Comparison of ENCODE assay signal across 8 cellular contexts in genomic region chr20:53914861-53915458, GRCh38.
A peak's percentile ranks its signal among the peaks of the same experiment; 100 is the strongest.
DNase-seq lines count a peak whose midpoint lies in the region; ATAC-seq, FAIRE-seq and TF ChIP-seq lines count a peak whose summit lies in the region.

No MANE protein-coding gene starts in this region.

- no peaks in the 10 kb centered on the region for H3K79me2 ChIP-seq in keratinocyte (ENCODE audit: control insufficient read depth, insufficient read depth, low read length)

- CTCF ChIA-PET in activated CD8-positive, alpha-beta memory T cell treated with anti-CD3 and anti-CD28 coated beads, Interleukin-2, amount 10 ng/mL, durations not matched to agents 7 days and 5 days (lab: Charles Lee), result interaction anchor here (0.8 to 5.3 kb wide), 35 partner anchors 8 to 707 kb away, joined by 3 to 78 read pairs (median 8); no protein-coding TSS in a partner anchor

- H3K27ac Mint-ChIP-seq in activated CD8-positive, alpha-beta memory T cell treated with anti-CD3 and anti-CD28 coated beads, Interleukin-2, amount 10 ng/mL, durations not matched to agents 7 days and 5 days, result peak overlapping the region; percentile 92

- no peak for ATAC-seq in activated CD8-positive, alpha-beta memory T cell treated with anti-CD3 and anti-CD28 coated beads, Interleukin-2, amount 10 ng/mL, durations not matched to agents 7 days and 5 days

- TF ChIP-seq POLR2A in adrenal gland (IDR thresholded peaks at IDR 0.05), result no peak

- in situ Hi-C loops in GM13976 (cut with MboI; ENCODE audit: low sequenced_read_pairs, unreplicated experiment), result no loop called here

- H3K9me1 ChIP-seq in keratinocyte (ENCODE audit: control insufficient read depth, extremely low read depth, insufficient read depth, low read length), result no peaks in the 10 kb centered on the region

- WGBS in adrenal gland, 4 donors, result 21 to 27% (median 23%) methylated on average over 8 of the region's 8 CpGs

- H3K4me3 ChIP-seq in adrenal gland (peak overlapping the region in 2 of 4 donors; percentile 76 to 92), keratinocyte (ENCODE audit: control insufficient read depth in 2 of 3, extremely low read depth in 1 of 3, insufficient read depth in 2 of 3, low read depth in 1 of 3, low read length in 3 of 3) (peak overlapping the region in 2 of 3 experiments; percentile 56 to 61), subcutaneous abdominal adipose tissue (ENCODE audit: low read depth in 1 of 5, low read length in 5 of 5) (peak overlapping the region; percentile 82 to 94 (median 85))

- H3K4me2 ChIP-seq in keratinocyte (ENCODE audit: control insufficient read depth, extremely low read depth, insufficient read depth, low read depth, low read length), result peak overlapping the region; percentile 83

- no peak for DNase-seq in activated CD8-positive, alpha-beta memory T cell treated with anti-CD3 and anti-CD28 coated beads, Interleukin-2, amount 10 ng/mL, durations not matched to agents 7 days and 5 days
- DNase-seq in activated CD8-positive, alpha-beta memory T cell treated with anti-CD3 and anti-CD28 coated beads for 24 hours, result no peak
- DNase-seq in adrenal gland (no peak), keratinocyte (ENCODE audit: low read depth, low spot score) (no peak), GM13976 (ENCODE audit: low spot score) (no peak), kidney tubule cell (ENCODE audit: low spot score) (no peak)
- DNase-seq in effector CD4-positive, alpha-beta T cell, result no peak

- H3K27me3 ChIP-seq in adrenal gland (no peaks in the 10 kb centered on the region), keratinocyte (ENCODE audit: control insufficient read depth, extremely low read depth, insufficient read depth, low read length) (no peaks in the 10 kb centered on the region), subcutaneous abdominal adipose tissue (ENCODE audit: control insufficient read depth in 5 of 5, insufficient read depth in 4 of 5, low read length in 5 of 5) (no peaks in the 10 kb centered on the region)

- no peak for FAIRE-seq in keratinocyte (lab: Jason Lieb, UNC)

- dilution Hi-C loops in keratinocyte (cut with MboI; ENCODE audit: extremely low pct_ligation_motif_present, low sequenced_read_pairs), result no loop called here

- peak overlapping the region; percentile 94 for H3K4me3 Mint-ChIP-seq in activated CD8-positive, alpha-beta memory T cell treated with anti-CD3 and anti-CD28 coated beads, Interleukin-2, amount 10 ng/mL, durations not matched to agents 7 days and 5 days

- no peaks in the 10 kb centered on the region for H3K9me3 Mint-ChIP-seq in activated CD8-positive, alpha-beta memory T cell treated with anti-CD3 and anti-CD28 coated beads, Interleukin-2, amount 10 ng/mL, durations not matched to agents 7 days and 5 days (ENCODE audit: low read depth)

- intact Hi-C loops in adrenal gland (cut with DNase I), result no loop called here

- no peak for TF ChIP-seq CTCF in adrenal gland (IDR thresholded peaks at IDR 0.05)
- no peak for TF ChIP-seq CTCF in keratinocyte (optimal IDR thresholded peaks at IDR 0.05 in 1 of 3, IDR thresholded peaks at IDR 0.05 in 1 of 3, conservative IDR thresholded peaks at IDR 0.05 in 1 of 3; ENCODE audit: extremely low read depth in 1 of 3, insufficient read depth in 2 of 3, low read length in 3 of 3)
- TF ChIP-seq CTCF in GM13976 (IDR thresholded peaks at IDR 0.05; ENCODE audit: borderline replicate concordance, control extremely low read depth, extremely low read depth, insufficient read depth, missing control alignments), result no peak

- H3K4me1 ChIP-seq in adrenal gland (replicated peaks in 1 of 2), result peaks cover 13 to 31% of the 10 kb centered on the region in 2 donors
- H3K4me1 ChIP-seq in keratinocyte (ENCODE audit: control insufficient read depth, extremely low read depth, insufficient read depth, low read length), result peaks cover 41% of the 10 kb centered on the region
- peaks cover 13 to 39% (median 36%) of the 10 kb centered on the region in 5 donors for H3K4me1 ChIP-seq in subcutaneous abdominal adipose tissue (ENCODE audit: control insufficient read depth in 5 of 5, insufficient read depth in 5 of 5, low read length in 5 of 5)

- H3K9ac ChIP-seq in keratinocyte (ENCODE audit: control insufficient read depth, extremely low read depth, insufficient read depth, low read length), result peak overlapping the region; percentile 77
- peak overlapping the region in 4 of 5 donors; percentile 78 to 87 (median 86) for H3K9ac ChIP-seq in subcutaneous abdominal adipose tissue (ENCODE audit: low read length in 5 of 5)

- H3K36me3 Mint-ChIP-seq in activated CD8-positive, alpha-beta memory T cell treated with anti-CD3 and anti-CD28 coated beads, Interleukin-2, amount 10 ng/mL, durations not matched to agents 7 days and 5 days, result peaks cover 1% of the 10 kb centered on the region

- no peaks in the 10 kb centered on the region for H3K27me3 Mint-ChIP-seq in activated CD8-positive, alpha-beta memory T cell treated with anti-CD3 and anti-CD28 coated beads, Interleukin-2, amount 10 ng/mL, durations not matched to agents 7 days and 5 days

- H2AFZ ChIP-seq in keratinocyte (ENCODE audit: control insufficient read depth, low read length), result peak overlapping the region; percentile 65

- no peaks in the 10 kb centered on the region for H3K9me3 ChIP-seq in adrenal gland (replicated peaks in 1 of 3)
- H3K9me3 ChIP-seq in keratinocyte (ENCODE audit: control insufficient read depth, low read depth, low read length), result no peaks in the 10 kb centered on the region
- no peaks in the 10 kb centered on the region for H3K9me3 ChIP-seq in subcutaneous abdominal adipose tissue (ENCODE audit: control insufficient read depth in 5 of 5, low read length in 5 of 5)

- no peaks in the 10 kb centered on the region for H3K36me3 ChIP-seq in adrenal gland (replicated peaks in 1 of 2)
- H3K36me3 ChIP-seq in keratinocyte (ENCODE audit: control insufficient read depth in 2 of 2, extremely low read depth in 1 of 2, insufficient read depth in 2 of 2, low read length in 2 of 2), result no peaks in the 10 kb centered on the region
- no peaks in the 10 kb centered on the region for H3K36me3 ChIP-seq in subcutaneous abdominal adipose tissue (ENCODE audit: control insufficient read depth in 5 of 5, insufficient read depth in 5 of 5, low read length in 5 of 5)

- H3K4me1 Mint-ChIP-seq in activated CD8-positive, alpha-beta memory T cell treated with anti-CD3 and anti-CD28 coated beads, Interleukin-2, amount 10 ng/mL, durations not matched to agents 7 days and 5 days, result peaks cover 40% of the 10 kb centered on the region

- H3K27ac ChIP-seq in adrenal gland, result peak overlapping the region in 4 of 5 donors; percentile 67 to 90 (median 84)
- H3K27ac ChIP-seq in keratinocyte (ENCODE audit: control insufficient read depth, insufficient read depth, low read length), result peak overlapping the region; percentile 84
- H3K27ac ChIP-seq in subcutaneous abdominal adipose tissue (ENCODE audit: low read depth, low read length), result peak overlapping the region; percentile 99

- no peaks in the 10 kb centered on the region for H4K20me1 ChIP-seq in keratinocyte (ENCODE audit: control insufficient read depth, extremely low read depth, insufficient read depth, low read length)
